In genomic region chr11:126357055-126357962, GRCh38 we compare ENCODE assay signal across 3 cellular contexts.
TF ChIP-seq lines count a peak whose summit lies in the region.

No MANE protein-coding gene starts in this region.

TF ChIP-seq in SK-N-SH, 30 proteins besides CTCF, POLR2A, EP300 and RAD21:
- TF ChIP-seq SMC3 (IDR thresholded peaks at IDR 0.05; ENCODE audit: low read depth, low read length) (no peak), ZBTB33 (IDR thresholded peaks at IDR 0.05; ENCODE audit: borderline replicate concordance, low read depth) (no peak), MEF2A (IDR thresholded peaks at IDR 0.05; ENCODE audit: borderline replicate concordance, low read depth) (no peak), MAX (IDR thresholded peaks at IDR 0.05; ENCODE audit: low read depth) (no peak), GATA2 (CRISPR knock-in tag; IDR thresholded peaks at IDR 0.05) (no peak), FOSL2 (IDR thresholded peaks at IDR 0.05; ENCODE audit: borderline replicate concordance, low read depth) (no peak), TAF1 (IDR thresholded peaks at IDR 0.05; ENCODE audit: borderline replicate concordance, low read depth, low read length) (no peak), NFIC (IDR thresholded peaks at IDR 0.05; ENCODE audit: borderline replicate concordance) (no peak), IRF3 (IDR thresholded peaks at IDR 0.05; ENCODE audit: low read depth, low read length) (no peak), TEAD4 (IDR thresholded peaks at IDR 0.05; ENCODE audit: borderline replicate concordance, insufficient read depth) (no peak), ELF1 (IDR thresholded peaks at IDR 0.05) (no peak)

TF ChIP-seq in SK-N-SH treated with all-trans-retinoic acid at 6 μM for 48 hours, 23 proteins besides CTCF, POLR2A, EP300 and RAD21:
- no peak for TF ChIP-seq ZFP3 (CRISPR knock-in tag; IDR thresholded peaks at IDR 0.05)
- no peak for TF ChIP-seq RARB (CRISPR knock-in tag; IDR thresholded peaks at IDR 0.05)

TF ChIP-seq in HepG2, 621 proteins besides CTCF, POLR2A, EP300 and RAD21 (continues in another document):
- TF ChIP-seq MED1 (CRISPR knock-in tag; IDR thresholded peaks at IDR 0.05), result 0 out of 2 replicates have a peak, but pooled peaks have one; percentile 9
- TF ChIP-seq KDM4B (CRISPR knock-in tag; IDR thresholded peaks at IDR 0.05), result no peak
- no peak for TF ChIP-seq GATAD2A (CRISPR knock-in tag; IDR thresholded peaks at IDR 0.05)
- TF ChIP-seq KLF6 (CRISPR knock-in tag; IDR thresholded peaks at IDR 0.05), result no peak
- no peak for TF ChIP-seq ZFYVE20 (CRISPR knock-in tag; IDR thresholded peaks at IDR 0.05; ENCODE audit: borderline replicate concordance, low read depth)
- TF ChIP-seq ZNF614 (CRISPR knock-in tag; IDR thresholded peaks at IDR 0.05; ENCODE audit: borderline replicate concordance), result no peak
- no peak for TF ChIP-seq ZFP82 (CRISPR knock-in tag; IDR thresholded peaks at IDR 0.05; ENCODE audit: borderline replicate concordance)
- TF ChIP-seq ETS1 (CRISPR knock-in tag; IDR thresholded peaks at IDR 0.05), result 0 out of 2 replicates have a peak, but pooled peaks have one; percentile 41
- TF ChIP-seq HNF4G (IDR thresholded peaks at IDR 0.05; ENCODE audit: borderline replicate concordance, low read depth, low read length), result no peak
- no peak for TF ChIP-seq HNF4G (CRISPR knock-in tag; IDR thresholded peaks at IDR 0.05; ENCODE audit: borderline replicate concordance, low read depth)
- no peak for TF ChIP-seq KDM6A (CRISPR knock-in tag; IDR thresholded peaks at IDR 0.05; ENCODE audit: low read depth)
- no peak for TF ChIP-seq ZNF256 (CRISPR knock-in tag; conservative IDR thresholded peaks at IDR 0.05)
- no peak for TF ChIP-seq ZKSCAN5 (CRISPR knock-in tag; IDR thresholded peaks at IDR 0.05)
- peak; percentile 22; the same call in 1 of the 2 replicates for TF ChIP-seq MYC (CRISPR knock-in tag; IDR thresholded peaks at IDR 0.05; ENCODE audit: borderline replicate concordance)
- no peak for TF ChIP-seq GTF3A (CRISPR knock-in tag; conservative IDR thresholded peaks at IDR 0.05)
- TF ChIP-seq ZNF670 (CRISPR knock-in tag; IDR thresholded peaks at IDR 0.05; ENCODE audit: borderline replicate concordance), result 0 out of 2 replicates have a peak, but pooled peaks have one; percentile 58
- TF ChIP-seq ZNF331 (CRISPR knock-in tag; IDR thresholded peaks at IDR 0.05), result no peak
- TF ChIP-seq TAF1 (CRISPR knock-in tag; IDR thresholded peaks at IDR 0.05), result peak; percentile 0; the same call in 1 of the 2 replicates
- TF ChIP-seq ZNF263 (CRISPR knock-in tag; IDR thresholded peaks at IDR 0.05), result peak; percentile 16; the same call in 1 of the 2 replicates
- TF ChIP-seq YY1 (IDR thresholded peaks at IDR 0.05; ENCODE audit: insufficient read depth, insufficient replicate concordance, low read depth, low read length), result peak; percentile 12
- no peak for TF ChIP-seq RFX5 (IDR thresholded peaks at IDR 0.05; ENCODE audit: low read depth, low read length)
- no peak for TF ChIP-seq CHD2 (IDR thresholded peaks at IDR 0.05; ENCODE audit: low read depth, low read length)
- no peak for TF ChIP-seq ZNF446 (CRISPR knock-in tag; IDR thresholded peaks at IDR 0.05)
- TF ChIP-seq SKIL (CRISPR knock-in tag; IDR thresholded peaks at IDR 0.05; ENCODE audit: borderline replicate concordance), result no peak
- TF ChIP-seq SALL1 (CRISPR knock-in tag; IDR thresholded peaks at IDR 0.05), result no peak
- TF ChIP-seq SMC3 (IDR thresholded peaks at IDR 0.05; ENCODE audit: low read length), result no peak
- no peak for TF ChIP-seq ZNF75D (CRISPR knock-in tag; IDR thresholded peaks at IDR 0.05; ENCODE audit: borderline replicate concordance)
- TF ChIP-seq ZNF768 (CRISPR knock-in tag; IDR thresholded peaks at IDR 0.05), result no peak
- no peak for TF ChIP-seq CREM (IDR thresholded peaks at IDR 0.05)
- no peak for TF ChIP-seq CREM (CRISPR knock-in tag; IDR thresholded peaks at IDR 0.05)
- no peak for TF ChIP-seq ZNF816 (CRISPR knock-in tag; IDR thresholded peaks at IDR 0.05; ENCODE audit: borderline replicate concordance)
- 0 out of 2 replicates have a peak, but pooled peaks have one; percentile 11 for TF ChIP-seq PITX1 (CRISPR knock-in tag; IDR thresholded peaks at IDR 0.05)
- TF ChIP-seq KLF13 (CRISPR knock-in tag; IDR thresholded peaks at IDR 0.05), result no peak
- TF ChIP-seq SAFB2 (CRISPR knock-in tag; IDR thresholded peaks at IDR 0.05; ENCODE audit: borderline replicate concordance, low read depth), result no peak
- TF ChIP-seq HNF4A (CRISPR knock-in tag; IDR thresholded peaks at IDR 0.05), result peak; percentile 34; the same call in 1 of the 2 replicates
- TF ChIP-seq HNRNPK (IDR thresholded peaks at IDR 0.05; ENCODE audit: low read depth, low read length, poor library complexity, severe bottlenecking), result no peak
- TF ChIP-seq PCBP2 (optimal IDR thresholded peaks at IDR 0.05; ENCODE audit: low read depth, low read length, poor library complexity, severe bottlenecking), result no peak
- TF ChIP-seq ZSCAN29 (CRISPR knock-in tag; conservative IDR thresholded peaks at IDR 0.05), result no peak
- TF ChIP-seq NFIC (IDR thresholded peaks at IDR 0.05; ENCODE audit: low read length), result no peak
- peak; percentile 13; the same call in 1 of the 2 replicates for TF ChIP-seq ZFY (CRISPR knock-in tag; IDR thresholded peaks at IDR 0.05)
- no peak for TF ChIP-seq FOXP1 (IDR thresholded peaks at IDR 0.05)
- no peak for TF ChIP-seq FOXP1 (CRISPR knock-in tag; IDR thresholded peaks at IDR 0.05)
- TF ChIP-seq SAP130 (CRISPR knock-in tag; IDR thresholded peaks at IDR 0.05; ENCODE audit: low read depth), result peak; percentile 0; the same call in 1 of the 2 replicates
- TF ChIP-seq FUBP1 (CRISPR knock-in tag; IDR thresholded peaks at IDR 0.05; ENCODE audit: borderline replicate concordance), result no peak
- no peak for TF ChIP-seq ZNF451 (CRISPR knock-in tag; IDR thresholded peaks at IDR 0.05)
- no peak for TF ChIP-seq ZNF563 (CRISPR knock-in tag; IDR thresholded peaks at IDR 0.05)
- no peak for TF ChIP-seq SMARCC2 (IDR thresholded peaks at IDR 0.05)
- no peak for TF ChIP-seq TEAD2 (CRISPR knock-in tag; IDR thresholded peaks at IDR 0.05)
- no peak for TF ChIP-seq ZMYM4 (CRISPR knock-in tag; IDR thresholded peaks at IDR 0.05)
- TF ChIP-seq ZNF749 (CRISPR knock-in tag; IDR thresholded peaks at IDR 0.05; ENCODE audit: borderline replicate concordance), result 0 out of 2 replicates have a peak, but pooled peaks have one; percentile 29
- TF ChIP-seq CCDC6 (CRISPR knock-in tag; IDR thresholded peaks at IDR 0.05), result peak; percentile 45
- no peak for TF ChIP-seq ATRX (CRISPR knock-in tag; IDR thresholded peaks at IDR 0.05; ENCODE audit: borderline replicate concordance)
- no peak for TF ChIP-seq ISL2 (CRISPR knock-in tag; IDR thresholded peaks at IDR 0.05)
- no peak for TF ChIP-seq ZNF550 (CRISPR knock-in tag; IDR thresholded peaks at IDR 0.05; ENCODE audit: borderline replicate concordance)
- TF ChIP-seq NR0B2 (CRISPR knock-in tag; IDR thresholded peaks at IDR 0.05), result no peak
- peak; percentile 43; the same call in 1 of the 2 replicates for TF ChIP-seq HDAC1 (CRISPR knock-in tag; IDR thresholded peaks at IDR 0.05)
- TF ChIP-seq PPARG (CRISPR knock-in tag; conservative IDR thresholded peaks at IDR 0.05), result no peak
- TF ChIP-seq SIX1 (CRISPR knock-in tag; IDR thresholded peaks at IDR 0.05; ENCODE audit: borderline replicate concordance), result no peak
- no peak for TF ChIP-seq ZNF547 (CRISPR knock-in tag; IDR thresholded peaks at IDR 0.05)
- no peak for TF ChIP-seq ZNF124 (CRISPR knock-in tag; IDR thresholded peaks at IDR 0.05)
- TF ChIP-seq ZBTB14 (CRISPR knock-in tag; IDR thresholded peaks at IDR 0.05), result no peak
- no peak for TF ChIP-seq ZNF703 (CRISPR knock-in tag; IDR thresholded peaks at IDR 0.05; ENCODE audit: borderline replicate concordance)
- no peak for TF ChIP-seq ZNF512 (CRISPR knock-in tag; IDR thresholded peaks at IDR 0.05)
- no peak for TF ChIP-seq RBM22 (optimal IDR thresholded peaks at IDR 0.05; ENCODE audit: low read length)
- TF ChIP-seq BRCA1 (CRISPR knock-in tag; IDR thresholded peaks at IDR 0.05), result no peak
- no peak for TF ChIP-seq ZNF30 (CRISPR knock-in tag; IDR thresholded peaks at IDR 0.05)
- no peak for TF ChIP-seq EEA1 (CRISPR knock-in tag; IDR thresholded peaks at IDR 0.05; ENCODE audit: borderline replicate concordance)
- no peak for TF ChIP-seq TRIM24 (CRISPR knock-in tag; IDR thresholded peaks at IDR 0.05)
- TF ChIP-seq SMAD9 (CRISPR knock-in tag; IDR thresholded peaks at IDR 0.05), result no peak
- TF ChIP-seq CEBPG (CRISPR knock-in tag; IDR thresholded peaks at IDR 0.05), result no peak
- no peak for TF ChIP-seq ARID2 (CRISPR knock-in tag; IDR thresholded peaks at IDR 0.05; ENCODE audit: borderline replicate concordance)
